In genomic region chr2:39424951-39425350, GRCh38 we compare ENCODE assay signal across 2 cellular contexts.
TF ChIP-seq lines count a peak whose summit lies in the region.

No MANE protein-coding gene starts in this region.

TF ChIP-seq in GM23338, 12 proteins besides CTCF, POLR2A, EP300 and RAD21 (continued from another document):
- TF ChIP-seq, protein P1, sequence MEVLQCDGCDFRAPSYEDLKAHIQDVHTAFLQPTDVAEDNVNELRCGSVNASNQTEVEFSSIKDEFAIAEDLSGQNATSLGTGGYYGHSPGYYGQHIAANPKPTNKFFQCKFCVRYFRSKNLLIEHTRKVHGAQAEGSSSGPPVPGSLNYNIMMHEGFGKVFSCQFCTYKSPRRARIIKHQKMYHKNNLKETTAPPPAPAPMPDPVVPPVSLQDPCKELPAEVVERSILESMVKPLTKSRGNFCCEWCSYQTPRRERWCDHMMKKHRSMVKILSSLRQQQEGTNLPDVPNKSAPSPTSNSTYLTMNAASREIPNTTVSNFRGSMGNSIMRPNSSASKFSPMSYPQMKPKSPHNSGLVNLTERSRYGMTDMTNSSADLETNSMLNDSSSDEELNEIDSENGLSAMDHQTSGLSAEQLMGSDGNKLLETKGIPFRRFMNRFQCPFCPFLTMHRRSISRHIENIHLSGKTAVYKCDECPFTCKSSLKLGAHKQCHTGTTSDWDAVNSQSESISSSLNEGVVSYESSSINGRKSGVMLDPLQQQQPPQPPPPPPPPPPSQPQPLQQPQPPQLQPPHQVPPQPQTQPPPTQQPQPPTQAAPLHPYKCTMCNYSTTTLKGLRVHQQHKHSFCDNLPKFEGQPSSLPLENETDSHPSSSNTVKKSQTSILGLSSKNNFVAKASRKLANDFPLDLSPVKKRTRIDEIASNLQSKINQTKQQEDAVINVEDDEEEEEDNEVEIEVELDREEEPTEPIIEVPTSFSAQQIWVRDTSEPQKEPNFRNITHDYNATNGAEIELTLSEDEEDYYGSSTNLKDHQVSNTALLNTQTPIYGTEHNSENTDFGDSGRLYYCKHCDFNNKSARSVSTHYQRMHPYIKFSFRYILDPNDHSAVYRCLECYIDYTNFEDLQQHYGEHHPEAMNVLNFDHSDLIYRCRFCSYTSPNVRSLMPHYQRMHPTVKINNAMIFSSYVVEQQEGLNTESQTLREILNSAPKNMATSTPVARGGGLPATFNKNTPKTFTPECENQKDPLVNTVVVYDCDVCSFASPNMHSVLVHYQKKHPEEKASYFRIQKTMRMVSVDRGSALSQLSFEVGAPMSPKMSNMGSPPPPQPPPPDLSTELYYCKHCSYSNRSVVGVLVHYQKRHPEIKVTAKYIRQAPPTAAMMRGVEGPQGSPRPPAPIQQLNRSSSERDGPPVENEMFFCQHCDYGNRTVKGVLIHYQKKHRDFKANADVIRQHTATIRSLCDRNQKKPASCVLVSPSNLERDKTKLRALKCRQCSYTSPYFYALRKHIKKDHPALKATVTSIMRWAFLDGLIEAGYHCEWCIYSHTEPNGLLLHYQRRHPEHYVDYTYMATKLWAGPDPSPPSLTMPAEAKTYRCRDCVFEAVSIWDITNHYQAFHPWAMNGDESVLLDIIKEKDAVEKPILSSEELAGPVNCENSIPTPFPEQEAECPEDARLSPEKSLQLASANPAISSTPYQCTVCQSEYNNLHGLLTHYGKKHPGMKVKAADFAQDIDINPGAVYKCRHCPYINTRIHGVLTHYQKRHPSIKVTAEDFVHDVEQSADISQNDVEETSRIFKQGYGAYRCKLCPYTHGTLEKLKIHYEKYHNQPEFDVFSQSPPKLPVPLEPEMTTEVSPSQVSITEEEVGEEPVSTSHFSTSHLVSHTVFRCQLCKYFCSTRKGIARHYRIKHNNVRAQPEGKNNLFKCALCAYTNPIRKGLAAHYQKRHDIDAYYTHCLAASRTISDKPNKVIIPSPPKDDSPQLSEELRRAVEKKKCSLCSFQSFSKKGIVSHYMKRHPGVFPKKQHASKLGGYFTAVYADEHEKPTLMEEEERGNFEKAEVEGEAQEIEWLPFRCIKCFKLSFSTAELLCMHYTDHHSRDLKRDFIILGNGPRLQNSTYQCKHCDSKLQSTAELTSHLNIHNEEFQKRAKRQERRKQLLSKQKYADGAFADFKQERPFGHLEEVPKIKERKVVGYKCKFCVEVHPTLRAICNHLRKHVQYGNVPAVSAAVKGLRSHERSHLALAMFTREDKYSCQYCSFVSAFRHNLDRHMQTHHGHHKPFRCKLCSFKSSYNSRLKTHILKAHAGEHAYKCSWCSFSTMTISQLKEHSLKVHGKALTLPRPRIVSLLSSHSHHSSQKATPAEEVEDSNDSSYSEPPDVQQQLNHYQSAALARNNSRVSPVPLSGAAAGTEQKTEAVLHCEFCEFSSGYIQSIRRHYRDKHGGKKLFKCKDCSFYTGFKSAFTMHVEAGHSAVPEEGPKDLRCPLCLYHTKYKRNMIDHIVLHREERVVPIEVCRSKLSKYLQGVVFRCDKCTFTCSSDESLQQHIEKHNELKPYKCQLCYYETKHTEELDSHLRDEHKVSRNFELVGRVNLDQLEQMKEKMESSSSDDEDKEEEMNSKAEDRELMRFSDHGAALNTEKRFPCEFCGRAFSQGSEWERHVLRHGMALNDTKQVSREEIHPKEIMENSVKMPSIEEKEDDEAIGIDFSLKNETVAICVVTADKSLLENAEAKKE (CRISPR knock-in tag; IDR thresholded peaks at IDR 0.05): no peak
- TF ChIP-seq JUNB (IDR thresholded peaks at IDR 0.05; ENCODE audit: unreplicated experiment) (no peak), NANOG (IDR thresholded peaks at IDR 0.05; ENCODE audit: borderline replicate concordance) (no peak)
- TF ChIP-seq, protein P2, sequence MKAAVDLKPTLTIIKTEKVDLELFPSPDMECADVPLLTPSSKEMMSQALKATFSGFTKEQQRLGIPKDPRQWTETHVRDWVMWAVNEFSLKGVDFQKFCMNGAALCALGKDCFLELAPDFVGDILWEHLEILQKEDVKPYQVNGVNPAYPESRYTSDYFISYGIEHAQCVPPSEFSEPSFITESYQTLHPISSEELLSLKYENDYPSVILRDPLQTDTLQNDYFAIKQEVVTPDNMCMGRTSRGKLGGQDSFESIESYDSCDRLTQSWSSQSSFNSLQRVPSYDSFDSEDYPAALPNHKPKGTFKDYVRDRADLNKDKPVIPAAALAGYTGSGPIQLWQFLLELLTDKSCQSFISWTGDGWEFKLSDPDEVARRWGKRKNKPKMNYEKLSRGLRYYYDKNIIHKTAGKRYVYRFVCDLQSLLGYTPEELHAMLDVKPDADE (IDR thresholded peaks at IDR 0.05): no peak
- TF ChIP-seq, protein P3, sequence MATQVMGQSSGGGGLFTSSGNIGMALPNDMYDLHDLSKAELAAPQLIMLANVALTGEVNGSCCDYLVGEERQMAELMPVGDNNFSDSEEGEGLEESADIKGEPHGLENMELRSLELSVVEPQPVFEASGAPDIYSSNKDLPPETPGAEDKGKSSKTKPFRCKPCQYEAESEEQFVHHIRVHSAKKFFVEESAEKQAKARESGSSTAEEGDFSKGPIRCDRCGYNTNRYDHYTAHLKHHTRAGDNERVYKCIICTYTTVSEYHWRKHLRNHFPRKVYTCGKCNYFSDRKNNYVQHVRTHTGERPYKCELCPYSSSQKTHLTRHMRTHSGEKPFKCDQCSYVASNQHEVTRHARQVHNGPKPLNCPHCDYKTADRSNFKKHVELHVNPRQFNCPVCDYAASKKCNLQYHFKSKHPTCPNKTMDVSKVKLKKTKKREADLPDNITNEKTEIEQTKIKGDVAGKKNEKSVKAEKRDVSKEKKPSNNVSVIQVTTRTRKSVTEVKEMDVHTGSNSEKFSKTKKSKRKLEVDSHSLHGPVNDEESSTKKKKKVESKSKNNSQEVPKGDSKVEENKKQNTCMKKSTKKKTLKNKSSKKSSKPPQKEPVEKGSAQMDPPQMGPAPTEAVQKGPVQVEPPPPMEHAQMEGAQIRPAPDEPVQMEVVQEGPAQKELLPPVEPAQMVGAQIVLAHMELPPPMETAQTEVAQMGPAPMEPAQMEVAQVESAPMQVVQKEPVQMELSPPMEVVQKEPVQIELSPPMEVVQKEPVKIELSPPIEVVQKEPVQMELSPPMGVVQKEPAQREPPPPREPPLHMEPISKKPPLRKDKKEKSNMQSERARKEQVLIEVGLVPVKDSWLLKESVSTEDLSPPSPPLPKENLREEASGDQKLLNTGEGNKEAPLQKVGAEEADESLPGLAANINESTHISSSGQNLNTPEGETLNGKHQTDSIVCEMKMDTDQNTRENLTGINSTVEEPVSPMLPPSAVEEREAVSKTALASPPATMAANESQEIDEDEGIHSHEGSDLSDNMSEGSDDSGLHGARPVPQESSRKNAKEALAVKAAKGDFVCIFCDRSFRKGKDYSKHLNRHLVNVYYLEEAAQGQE (IDR thresholded peaks at IDR 0.05; ENCODE audit: unreplicated experiment): no peak
TF ChIP-seq in GM23338: peak in this region for 0.

TF ChIP-seq in GM12878, 131 proteins besides CTCF, POLR2A, EP300 and RAD21 (continued from another document):
- no peak for TF ChIP-seq E4F1 (IDR thresholded peaks at IDR 0.05; ENCODE audit: borderline replicate concordance, partially characterized antibody)
- TF ChIP-seq, protein P4, sequence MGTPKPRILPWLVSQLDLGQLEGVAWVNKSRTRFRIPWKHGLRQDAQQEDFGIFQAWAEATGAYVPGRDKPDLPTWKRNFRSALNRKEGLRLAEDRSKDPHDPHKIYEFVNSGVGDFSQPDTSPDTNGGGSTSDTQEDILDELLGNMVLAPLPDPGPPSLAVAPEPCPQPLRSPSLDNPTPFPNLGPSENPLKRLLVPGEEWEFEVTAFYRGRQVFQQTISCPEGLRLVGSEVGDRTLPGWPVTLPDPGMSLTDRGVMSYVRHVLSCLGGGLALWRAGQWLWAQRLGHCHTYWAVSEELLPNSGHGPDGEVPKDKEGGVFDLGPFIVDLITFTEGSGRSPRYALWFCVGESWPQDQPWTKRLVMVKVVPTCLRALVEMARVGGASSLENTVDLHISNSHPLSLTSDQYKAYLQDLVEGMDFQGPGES (IDR thresholded peaks at IDR 0.05): no peak
- TF ChIP-seq ZNF622 (IDR thresholded peaks at IDR 0.05): no peak
- TF ChIP-seq NFYA (IDR thresholded peaks at IDR 0.05; ENCODE audit: borderline replicate concordance, low read depth, low read length): no peak
- no peak for TF ChIP-seq ZBTB33 (IDR thresholded peaks at IDR 0.05)
- TF ChIP-seq KLF5 (IDR thresholded peaks at IDR 0.05; ENCODE audit: partially characterized antibody): no peak
- no peak for TF ChIP-seq POU2F2 (IDR thresholded peaks at IDR 0.05; ENCODE audit: borderline replicate concordance, low read depth, low read length)
- no peak for TF ChIP-seq SRF (IDR thresholded peaks at IDR 0.05; ENCODE audit: low read depth in 2 of 2, low read length in 2 of 2)
- TF ChIP-seq ESRRA (IDR thresholded peaks at IDR 0.05; ENCODE audit: low read length): no peak
- no peak for TF ChIP-seq STAT1 (conservative IDR thresholded peaks at IDR 0.05)
- TF ChIP-seq MTA3 (IDR thresholded peaks at IDR 0.05; ENCODE audit: borderline replicate concordance, low read length): no peak
- TF ChIP-seq ZNF592 (IDR thresholded peaks at IDR 0.05): no peak
- TF ChIP-seq NR2F1 (conservative IDR thresholded peaks at IDR 0.05): no peak
- TF ChIP-seq MXI1 (IDR thresholded peaks at IDR 0.05; ENCODE audit: low read depth, low read length): no peak
- no peak for TF ChIP-seq GATAD2B (conservative IDR thresholded peaks at IDR 0.05; ENCODE audit: low read depth)
